Comparison of ENCODE assay signal across 27 cellular contexts in the genomic region with DNA sequence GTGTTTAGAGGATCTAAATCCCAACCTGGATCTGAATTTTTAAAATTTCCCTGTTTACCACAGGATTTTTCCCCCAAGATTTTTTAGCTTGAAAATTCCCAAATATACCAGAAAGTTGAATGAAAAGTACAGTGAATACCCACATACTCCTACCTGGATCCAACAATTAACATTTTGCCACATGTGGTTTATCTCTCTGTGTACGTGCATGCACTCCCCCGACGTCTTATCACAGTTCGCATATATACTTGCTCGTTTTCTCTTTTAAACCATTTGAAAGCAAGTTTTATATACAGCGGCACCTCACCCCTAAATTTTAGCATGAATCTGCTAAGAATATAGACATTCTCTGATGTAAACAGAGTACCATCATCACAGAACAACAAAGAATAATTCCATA.
"Had no signal": no experiment of that assay in that cellular context is flagged by ENCODE, and none has a peak within 500 bp of the region (broad histone marks: within the 10 kb centered on the region; RNA-seq: fewer than 3 reads in every experiment).

No MANE protein-coding gene starts in this region.

- H3K27ac Mint-ChIP-seq: dendritic cell treated with granulocyte-macrophage colony-stimulating factor and Interleukin-4, amounts not matched to agents 40 ng/mL and 50 ng/mL, for 4 days; effector memory CD8-positive, alpha-beta T cell; endodermal cell; mesothelial cell of epicardium had no signal

- H3K9me3 Mint-ChIP-seq: dendritic cell treated with granulocyte-macrophage colony-stimulating factor and Interleukin-4, amounts not matched to agents 40 ng/mL and 50 ng/mL, for 4 days; effector memory CD8-positive, alpha-beta T cell; endodermal cell; mesothelial cell of epicardium had no signal

- H3K9me3 ChIP-seq: colonic mucosa, esophagus squamous epithelium, gastrocnemius medialis, heart right ventricle, left lung, lower lobe of right lung, mucosa of descending colon had no signal

- ATAC-seq: effector memory CD8-positive, alpha-beta T cell; esophagus mucosa; gastrocnemius medialis; heart right ventricle; left cardiac atrium; left lung; left ventricle myocardium superior; lower lobe of right lung; mucosa of descending colon had no signal

- H3K27me3 Mint-ChIP-seq: dendritic cell treated with granulocyte-macrophage colony-stimulating factor and Interleukin-4, amounts not matched to agents 40 ng/mL and 50 ng/mL, for 4 days; effector memory CD8-positive, alpha-beta T cell had no signal

- H3K27ac ChIP-seq: colonic mucosa, epithelial cell of prostate, esophagus squamous epithelium, gastrocnemius medialis, left lung, lower lobe of right lung had no signal

- H3K4me1 ChIP-seq: colonic mucosa had no signal

- DNase-seq: colonic mucosa; cortex of kidney; effector CD8-positive, alpha-beta T cell; effector memory CD8-positive, alpha-beta T cell; endodermal cell; erythroblast; esophagus squamous epithelium; foreskin fibroblast; foreskin melanocyte; gastrocnemius medialis; glutamatergic neuron; head of caudate nucleus; heart right ventricle; hippocampal formation; left cardiac atrium; left lung; left ventricle myocardium superior; lower lobe of right lung; mesenchymal stem cell; mucosa of descending colon had no signal

- H3K36me3 ChIP-seq: colonic mucosa, esophagus squamous epithelium, gastrocnemius medialis, heart right ventricle, lower lobe of right lung had no signal

- H3K4me3 ChIP-seq: colonic mucosa, esophagus squamous epithelium, gastrocnemius medialis, heart right ventricle, left lung, lower lobe of right lung, mucosa of descending colon had no signal

- H3K4me3 Mint-ChIP-seq: dendritic cell treated with granulocyte-macrophage colony-stimulating factor and Interleukin-4, amounts not matched to agents 40 ng/mL and 50 ng/mL, for 4 days; effector memory CD8-positive, alpha-beta T cell; endodermal cell; mesothelial cell of epicardium had no signal

- FAIRE-seq: endometrium, islet of Langerhans, keratinocyte had no signal

- H3K27me3 ChIP-seq: colonic mucosa, esophagus squamous epithelium, gastrocnemius medialis, heart right ventricle, left lung had no signal
